33 cellular contexts compared by ENCODE assay signal in genomic region chr1:38287547-38287946, GRCh38.
"Had no signal": no experiment of that assay in that cellular context is flagged by ENCODE, and none has a peak within 500 bp of the region (broad histone marks: within the 10 kb centered on the region; RNA-seq: fewer than 3 reads in every experiment).

No MANE protein-coding gene starts in this region.

- H3K4me3 ChIP-seq: adrenal gland, body of pancreas, esophagus muscularis mucosa, gastrocnemius medialis had no signal

- H3K27me3 ChIP-seq: adrenal gland, body of pancreas had no signal

- H3K4me1 ChIP-seq: foreskin keratinocyte, gastrocnemius medialis had no signal

- DNase-seq: activated CD4-positive, alpha-beta memory T cell treated with anti-CD3 and anti-CD28 coated beads for 36 hours; activated CD4-positive, alpha-beta T cell treated with anti-CD3 and anti-CD28 coated beads for 36 hours; activated CD4-positive, alpha-beta T cell treated with anti-CD3 and anti-CD28 coated beads, Interleukin-2, amount 10 ng/mL, durations not matched to agents 24 days and 14 days; activated CD4-positive, CD25-positive, alpha-beta regulatory T cell; activated CD4-positive, CD25-positive, alpha-beta regulatory T cell treated with anti-CD3 and anti-CD28 coated beads, Interleukin-2, amount 50 U/mL, for 72 hours; activated CD8-positive, alpha-beta memory T cell treated with anti-CD3 and anti-CD28 coated beads, Interleukin-2, amount 10 ng/mL, durations not matched to agents 7 days and 5 days; activated CD8-positive, alpha-beta memory T cell treated with anti-CD3 and anti-CD28 coated beads, Interleukin-2, amount 50 U/mL, for 4 hours; activated CD8-positive, alpha-beta T cell treated with anti-CD3 and anti-CD28 coated beads, Interleukin-2, amount 10 ng/mL, durations not matched to agents 7 days and 5 days; activated effector memory CD4-positive, alpha-beta T cell treated with anti-CD3 and anti-CD28 coated beads, Interleukin-2, amount 50 U/mL, for 16 hours; activated naive CD4-positive, alpha-beta T cell treated with anti-CD3 and anti-CD28 coated beads for 36 hours; activated naive CD8-positive, alpha-beta T cell treated with anti-CD3 and anti-CD28 coated beads for 36 hours; activated naive CD8-positive, alpha-beta T cell treated with anti-CD3 and anti-CD28 coated beads, Interleukin-2, amount 50 U/mL, for 24 hours; activated T-cell treated with anti-CD3 and anti-CD28 coated beads, Interleukin-2, amount 50 U/mL, for 1 hour; activated T-cell treated with anti-CD3 and anti-CD28 coated beads, Interleukin-2, amount 50 U/mL, for 48 hours; adrenal gland; amygdala; aorta; body of pancreas; caudate nucleus; cortex of kidney; dermis blood vessel endothelial cell; effector CD4-positive, alpha-beta T cell; effector memory CD8-positive, alpha-beta T cell; erythroblast; foreskin keratinocyte; gastrocnemius medialis; glutamatergic neuron; T-helper 1 cell; T-helper 17 cell; T1000; WERI-Rb-1 had no signal

- H3K9me3 ChIP-seq: adrenal gland, body of pancreas, esophagus muscularis mucosa, gastrocnemius medialis had no signal

- H3K36me3 ChIP-seq: adrenal gland, esophagus muscularis mucosa, gastrocnemius medialis, WERI-Rb-1 had no signal

- FAIRE-seq: colon had no signal

- H3K27ac ChIP-seq: body of pancreas, esophagus muscularis mucosa, foreskin keratinocyte, gastrocnemius medialis had no signal

- ATAC-seq: activated CD4-positive, alpha-beta T cell treated with anti-CD3 and anti-CD28 coated beads for 36 hours; activated CD8-positive, alpha-beta memory T cell treated with anti-CD3 and anti-CD28 coated beads, Interleukin-2, amount 10 ng/mL, durations not matched to agents 7 days and 5 days; activated CD8-positive, alpha-beta T cell treated with anti-CD3 and anti-CD28 coated beads, Interleukin-2, amount 10 ng/mL, durations not matched to agents 7 days and 5 days; activated naive CD8-positive, alpha-beta T cell treated with anti-CD3 and anti-CD28 coated beads, Interleukin-2, amount 50 U/mL, for 24 hours; body of pancreas; effector memory CD8-positive, alpha-beta T cell; foreskin keratinocyte; gastrocnemius medialis; T-helper 17 cell had no signal
